1 cellular context compared by ENCODE assay signal in the genomic region with DNA sequence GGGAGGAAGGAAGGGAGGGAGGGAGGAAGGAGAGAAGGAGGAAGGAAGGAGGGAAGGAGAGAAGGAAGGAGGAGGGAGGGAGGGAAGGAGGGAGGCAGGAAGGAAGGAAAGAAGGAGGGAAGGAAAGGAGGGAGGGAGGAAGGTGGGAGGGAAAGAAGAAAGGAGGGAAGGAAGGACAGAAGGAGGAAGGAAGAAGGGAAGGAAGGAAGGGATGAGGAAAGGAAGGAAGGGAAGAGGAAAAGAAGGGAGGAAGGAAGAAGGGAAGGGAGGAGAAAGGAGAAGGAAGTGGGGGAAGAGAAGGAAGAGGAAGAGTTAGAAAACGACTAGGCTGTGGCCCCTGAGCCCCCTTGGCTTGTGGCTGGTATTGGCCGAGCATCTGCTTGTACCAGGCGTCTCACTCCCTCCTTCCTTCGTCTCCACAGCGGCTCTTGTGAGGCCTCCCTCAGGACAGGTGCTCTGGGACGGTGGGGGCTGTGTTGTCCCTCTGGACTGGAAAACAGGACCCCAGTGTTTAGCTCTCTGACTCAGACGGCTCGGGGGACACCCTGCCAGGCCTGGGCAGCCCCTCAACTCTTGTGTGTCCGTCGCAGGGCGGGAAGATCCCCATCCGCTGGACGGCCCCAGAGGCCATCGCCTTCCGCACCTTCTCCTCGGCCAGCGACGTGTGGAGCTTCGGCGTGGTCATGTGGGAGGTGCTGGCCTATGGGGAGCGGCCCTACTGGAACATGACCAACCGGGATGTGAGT.
TF ChIP-seq lines count a peak whose summit lies in the region.

No MANE protein-coding gene starts in this region.

TF ChIP-seq in K562, 482 proteins besides CTCF, POLR2A, EP300 and RAD21:
- no peak for TF ChIP-seq MAFK (IDR thresholded peaks at IDR 0.05; ENCODE audit: low read length)
- no peak for TF ChIP-seq RHOXF2B (CRISPR knock-in tag; conservative IDR thresholded peaks at IDR 0.05)
- 0 out of 2 replicates have a peak, but pooled peaks have one; percentile 65 for TF ChIP-seq HBP1 (CRISPR knock-in tag; IDR thresholded peaks at IDR 0.05)
- TF ChIP-seq, protein P1, sequence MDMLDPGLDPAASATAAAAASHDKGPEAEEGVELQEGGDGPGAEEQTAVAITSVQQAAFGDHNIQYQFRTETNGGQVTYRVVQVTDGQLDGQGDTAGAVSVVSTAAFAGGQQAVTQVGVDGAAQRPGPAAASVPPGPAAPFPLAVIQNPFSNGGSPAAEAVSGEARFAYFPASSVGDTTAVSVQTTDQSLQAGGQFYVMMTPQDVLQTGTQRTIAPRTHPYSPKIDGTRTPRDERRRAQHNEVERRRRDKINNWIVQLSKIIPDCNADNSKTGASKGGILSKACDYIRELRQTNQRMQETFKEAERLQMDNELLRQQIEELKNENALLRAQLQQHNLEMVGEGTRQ (CRISPR knock-in tag; IDR thresholded peaks at IDR 0.05): peak; percentile 73
- TF ChIP-seq ZNF695 (CRISPR knock-in tag; IDR thresholded peaks at IDR 0.05): no peak
- TF ChIP-seq ELF4 (CRISPR knock-in tag; IDR thresholded peaks at IDR 0.05): peak; percentile 42; the same call in 1 of the 2 replicates
- no peak for TF ChIP-seq MAFG (tag; conservative IDR thresholded peaks at IDR 0.05)
- TF ChIP-seq, protein P2, sequence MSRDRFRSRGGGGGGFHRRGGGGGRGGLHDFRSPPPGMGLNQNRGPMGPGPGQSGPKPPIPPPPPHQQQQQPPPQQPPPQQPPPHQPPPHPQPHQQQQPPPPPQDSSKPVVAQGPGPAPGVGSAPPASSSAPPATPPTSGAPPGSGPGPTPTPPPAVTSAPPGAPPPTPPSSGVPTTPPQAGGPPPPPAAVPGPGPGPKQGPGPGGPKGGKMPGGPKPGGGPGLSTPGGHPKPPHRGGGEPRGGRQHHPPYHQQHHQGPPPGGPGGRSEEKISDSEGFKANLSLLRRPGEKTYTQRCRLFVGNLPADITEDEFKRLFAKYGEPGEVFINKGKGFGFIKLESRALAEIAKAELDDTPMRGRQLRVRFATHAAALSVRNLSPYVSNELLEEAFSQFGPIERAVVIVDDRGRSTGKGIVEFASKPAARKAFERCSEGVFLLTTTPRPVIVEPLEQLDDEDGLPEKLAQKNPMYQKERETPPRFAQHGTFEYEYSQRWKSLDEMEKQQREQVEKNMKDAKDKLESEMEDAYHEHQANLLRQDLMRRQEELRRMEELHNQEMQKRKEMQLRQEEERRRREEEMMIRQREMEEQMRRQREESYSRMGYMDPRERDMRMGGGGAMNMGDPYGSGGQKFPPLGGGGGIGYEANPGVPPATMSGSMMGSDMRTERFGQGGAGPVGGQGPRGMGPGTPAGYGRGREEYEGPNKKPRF (IDR thresholded peaks at IDR 0.05; ENCODE audit: low read depth, low read length): no peak
- no peak for TF ChIP-seq MBD2 (IDR thresholded peaks at IDR 0.05; ENCODE audit: borderline replicate concordance, low read depth)
- TF ChIP-seq KAT2B (IDR thresholded peaks at IDR 0.05; ENCODE audit: low read depth, low read length): no peak
- TF ChIP-seq ZNF512 (tag; IDR thresholded peaks at IDR 0.05): peak; percentile 92
- no peak for TF ChIP-seq TEAD1 (CRISPR knock-in tag; IDR thresholded peaks at IDR 0.05)
- TF ChIP-seq OTX1 (CRISPR knock-in tag; IDR thresholded peaks at IDR 0.05): peak; percentile 64; the same call in 1 of the 2 replicates
- 0 out of 2 replicates have a peak, but pooled peaks have one; percentile 26 for TF ChIP-seq EHMT2 (IDR thresholded peaks at IDR 0.05)
- peak; percentile 58 for TF ChIP-seq MTA1 (IDR thresholded peaks at IDR 0.05; ENCODE audit: borderline replicate concordance)
- no peak for TF ChIP-seq ZNF778 (CRISPR knock-in tag; IDR thresholded peaks at IDR 0.05)
- peak; percentile 38; the same call in 1 of the 2 replicates for TF ChIP-seq L3MBTL2 (IDR thresholded peaks at IDR 0.05)
- TF ChIP-seq, protein P3, sequence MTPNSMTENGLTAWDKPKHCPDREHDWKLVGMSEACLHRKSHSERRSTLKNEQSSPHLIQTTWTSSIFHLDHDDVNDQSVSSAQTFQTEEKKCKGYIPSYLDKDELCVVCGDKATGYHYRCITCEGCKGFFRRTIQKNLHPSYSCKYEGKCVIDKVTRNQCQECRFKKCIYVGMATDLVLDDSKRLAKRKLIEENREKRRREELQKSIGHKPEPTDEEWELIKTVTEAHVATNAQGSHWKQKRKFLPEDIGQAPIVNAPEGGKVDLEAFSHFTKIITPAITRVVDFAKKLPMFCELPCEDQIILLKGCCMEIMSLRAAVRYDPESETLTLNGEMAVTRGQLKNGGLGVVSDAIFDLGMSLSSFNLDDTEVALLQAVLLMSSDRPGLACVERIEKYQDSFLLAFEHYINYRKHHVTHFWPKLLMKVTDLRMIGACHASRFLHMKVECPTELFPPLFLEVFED (CRISPR knock-in tag; conservative IDR thresholded peaks at IDR 0.05): peak; percentile 80; the same call in 1 of the 2 replicates
- TF ChIP-seq ZBED1 (IDR thresholded peaks at IDR 0.05): no peak
- TF ChIP-seq ZNF175 (CRISPR knock-in tag; IDR thresholded peaks at IDR 0.05; ENCODE audit: low read depth): no peak
- TF ChIP-seq, protein P4, sequence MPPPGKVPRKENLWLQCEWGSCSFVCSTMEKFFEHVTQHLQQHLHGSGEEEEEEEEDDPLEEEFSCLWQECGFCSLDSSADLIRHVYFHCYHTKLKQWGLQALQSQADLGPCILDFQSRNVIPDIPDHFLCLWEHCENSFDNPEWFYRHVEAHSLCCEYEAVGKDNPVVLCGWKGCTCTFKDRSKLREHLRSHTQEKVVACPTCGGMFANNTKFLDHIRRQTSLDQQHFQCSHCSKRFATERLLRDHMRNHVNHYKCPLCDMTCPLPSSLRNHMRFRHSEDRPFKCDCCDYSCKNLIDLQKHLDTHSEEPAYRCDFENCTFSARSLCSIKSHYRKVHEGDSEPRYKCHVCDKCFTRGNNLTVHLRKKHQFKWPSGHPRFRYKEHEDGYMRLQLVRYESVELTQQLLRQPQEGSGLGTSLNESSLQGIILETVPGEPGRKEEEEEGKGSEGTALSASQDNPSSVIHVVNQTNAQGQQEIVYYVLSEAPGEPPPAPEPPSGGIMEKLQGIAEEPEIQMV (tag; conservative IDR thresholded peaks at IDR 0.05; ENCODE audit: low read depth): peak; percentile 40; the same call in 1 of the 2 replicates
- no peak for TF ChIP-seq EGR1 (conservative IDR thresholded peaks at IDR 0.05)
- no peak for TF ChIP-seq ZNF197 (CRISPR knock-in tag; IDR thresholded peaks at IDR 0.05; ENCODE audit: low read depth)
- TF ChIP-seq SPI1 (IDR thresholded peaks at IDR 0.05; ENCODE audit: borderline replicate concordance, low read depth, low read length): no peak
- TF ChIP-seq FUS (optimal IDR thresholded peaks at IDR 0.05; ENCODE audit: low read depth, low read length): no peak
- TF ChIP-seq LARP7 (IDR thresholded peaks at IDR 0.05): 0 out of 2 replicates have a peak, but pooled peaks have one; percentile 39
- TF ChIP-seq ZNF655 (CRISPR knock-in tag; IDR thresholded peaks at IDR 0.05): no peak
- TF ChIP-seq, protein P5, sequence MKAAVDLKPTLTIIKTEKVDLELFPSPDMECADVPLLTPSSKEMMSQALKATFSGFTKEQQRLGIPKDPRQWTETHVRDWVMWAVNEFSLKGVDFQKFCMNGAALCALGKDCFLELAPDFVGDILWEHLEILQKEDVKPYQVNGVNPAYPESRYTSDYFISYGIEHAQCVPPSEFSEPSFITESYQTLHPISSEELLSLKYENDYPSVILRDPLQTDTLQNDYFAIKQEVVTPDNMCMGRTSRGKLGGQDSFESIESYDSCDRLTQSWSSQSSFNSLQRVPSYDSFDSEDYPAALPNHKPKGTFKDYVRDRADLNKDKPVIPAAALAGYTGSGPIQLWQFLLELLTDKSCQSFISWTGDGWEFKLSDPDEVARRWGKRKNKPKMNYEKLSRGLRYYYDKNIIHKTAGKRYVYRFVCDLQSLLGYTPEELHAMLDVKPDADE (conservative IDR thresholded peaks at IDR 0.05; ENCODE audit: control insufficient read depth, low read depth, low read length): no peak
- no peak for TF ChIP-seq CBFB (CRISPR knock-in tag; IDR thresholded peaks at IDR 0.05)
- TF ChIP-seq ZBTB26 (CRISPR knock-in tag; IDR thresholded peaks at IDR 0.05): peak; percentile 78; the same call in 1 of the 2 replicates
- TF ChIP-seq E2F6 (IDR thresholded peaks at IDR 0.05; ENCODE audit: borderline replicate concordance in 1 of 2, extremely low read depth in 1 of 2, insufficient read depth in 1 of 2, insufficient read length in 1 of 2, low read depth in 1 of 2, low read length in 1 of 2, poor library complexity in 1 of 2, severe bottlenecking in 1 of 2): peak in 1 of 2 experiments; percentile 8
- TF ChIP-seq MIER1 (IDR thresholded peaks at IDR 0.05; ENCODE audit: low read depth): no peak
- peak; percentile 89 for TF ChIP-seq USF1 (CRISPR knock-in tag; IDR thresholded peaks at IDR 0.05)
- no peak for TF ChIP-seq ARID3B (CRISPR knock-in tag; IDR thresholded peaks at IDR 0.05; ENCODE audit: borderline replicate concordance)
- no peak for TF ChIP-seq NFIC (IDR thresholded peaks at IDR 0.05)
